12 cellular contexts compared by ENCODE assay signal in genomic region chr2:157784823-157785175, GRCh38.
A peak's percentile ranks its signal among the peaks of the same experiment; 100 is the strongest.
DNase-seq lines count a peak whose midpoint lies in the region; ATAC-seq and TF ChIP-seq lines count a peak whose summit lies in the region.
"Had no signal": no experiment of that assay in that cellular context is flagged by ENCODE, and none has a peak within 500 bp of the region (broad histone marks: within the 10 kb centered on the region; RNA-seq: fewer than 3 reads in every experiment).

No MANE protein-coding gene starts in this region.

- no peak overlapping the region for H3K27ac Mint-ChIP-seq in natural killer cell treated with Interleukin-12 subunit alpha and Interleukin-12 subunit beta and Interleukin-15 and Interleukin-18, amount 100 ng/mL, for 72 hours
- H3K27ac Mint-ChIP-seq: memory B cell had no signal

- no peaks in the 10 kb centered on the region for H3K9me3 Mint-ChIP-seq in natural killer cell treated with Interleukin-12 subunit alpha and Interleukin-12 subunit beta and Interleukin-15 and Interleukin-18, amount 100 ng/mL, for 72 hours
- H3K9me3 Mint-ChIP-seq: memory B cell had no signal

- H3K27ac ChIP-seq in right atrium auricular region: peak overlapping the region; percentile 63 to 77

- ATAC-seq in natural killer cell treated with Interleukin-12 subunit alpha and Interleukin-12 subunit beta and Interleukin-15 and Interleukin-18, amount 100 ng/mL, for 72 hours: no peak
- no peak for ATAC-seq in activated CD4-positive, CD25-positive, alpha-beta regulatory T cell treated with anti-CD3 and anti-CD28 coated beads, Interleukin-2, amount 50 U/mL, for 24 hours

- H3K4me3 ChIP-seq in right atrium auricular region (no peak overlapping the region), choroid plexus epithelial cell (ENCODE audit: low read depth, low read length) (no peak overlapping the region), mucosa of stomach (ENCODE audit: low read length) (peak overlapping the region; percentile 12)

- peaks cover under 1% of the 10 kb centered on the region for H3K36me3 ChIP-seq in right atrium auricular region
- no peaks in the 10 kb centered on the region for H3K36me3 ChIP-seq in mucosa of stomach (ENCODE audit: control insufficient read depth, insufficient read depth, low read length)

- H3K9me3 ChIP-seq in right atrium auricular region (no peaks in the 10 kb centered on the region), mucosa of stomach (ENCODE audit: control insufficient read depth, low read length) (no peaks in the 10 kb centered on the region)

- no peaks in the 10 kb centered on the region for H3K36me3 Mint-ChIP-seq in natural killer cell treated with Interleukin-12 subunit alpha and Interleukin-12 subunit beta and Interleukin-15 and Interleukin-18, amount 100 ng/mL, for 72 hours

- H3K9ac ChIP-seq in mucosa of stomach (ENCODE audit: low read length): peak overlapping the region; percentile 57

- H3K4me1 Mint-ChIP-seq in natural killer cell treated with Interleukin-12 subunit alpha and Interleukin-12 subunit beta and Interleukin-15 and Interleukin-18, amount 100 ng/mL, for 72 hours (ENCODE audit: low read depth in 2 of 2): peaks cover 5% of the 10 kb centered on the region in 2 donors
- H3K4me1 Mint-ChIP-seq: memory B cell had no signal

- peaks cover 0 to 80% of the 10 kb centered on the region in 2 donors for H3K4me1 ChIP-seq in right atrium auricular region
- peaks cover 53% of the 10 kb centered on the region for H3K4me1 ChIP-seq in mucosa of stomach (ENCODE audit: control insufficient read depth, insufficient read depth, low read length)

- TF ChIP-seq CTCF in right atrium auricular region (IDR thresholded peaks at IDR 0.05) (no peak), choroid plexus epithelial cell (conservative IDR thresholded peaks at IDR 0.05; ENCODE audit: low read depth, low read length) (peak; percentile 2)

- no peaks in the 10 kb centered on the region for H3K27me3 Mint-ChIP-seq in natural killer cell treated with Interleukin-12 subunit alpha and Interleukin-12 subunit beta and Interleukin-15 and Interleukin-18, amount 100 ng/mL, for 72 hours
- H3K27me3 Mint-ChIP-seq: activated naive CD8-positive, alpha-beta T cell; memory B cell had no signal

- intact Hi-C loops in cardiac septum (cut with DNase I): loop anchor here (5.0 kb wide), 1 partner anchor 53 kb away; no protein-coding TSS in a partner anchor

- no peak for DNase-seq in right atrium auricular region (ENCODE audit: low spot score)
- DNase-seq in cardiac septum (ENCODE audit: low spot score): no peak
- DNase-seq in choroid plexus epithelial cell (ENCODE audit: low read depth): peak; percentile 22
- DNase-seq in GM03348 (ENCODE audit: low spot score): no peak
- no peak for DNase-seq in natural killer cell treated with Interleukin-12 subunit alpha and Interleukin-12 subunit beta and Interleukin-15 and Interleukin-18, amount 100 ng/mL, for 72 hours (ENCODE audit: low spot score)
- no peak for DNase-seq in LoVo (ENCODE audit: low spot score)
- DNase-seq: activated CD4-positive, alpha-beta T cell treated with anti-CD3 and anti-CD28 coated beads, Interleukin-2, amount 50 U/mL, for 48 hours; MM.1S had no signal

- H3K27me3 ChIP-seq in right atrium auricular region: no peaks in the 10 kb centered on the region
- no peaks in the 10 kb centered on the region for H3K27me3 ChIP-seq in mucosa of stomach (ENCODE audit: control insufficient read depth, insufficient read depth, low read length)

- no peak overlapping the region for H3K4me3 Mint-ChIP-seq in natural killer cell treated with Interleukin-12 subunit alpha and Interleukin-12 subunit beta and Interleukin-15 and Interleukin-18, amount 100 ng/mL, for 72 hours
- H3K4me3 Mint-ChIP-seq: activated naive CD8-positive, alpha-beta T cell; memory B cell had no signal
